ENCODE assay signal across 10 cellular contexts in the genomic region with DNA sequence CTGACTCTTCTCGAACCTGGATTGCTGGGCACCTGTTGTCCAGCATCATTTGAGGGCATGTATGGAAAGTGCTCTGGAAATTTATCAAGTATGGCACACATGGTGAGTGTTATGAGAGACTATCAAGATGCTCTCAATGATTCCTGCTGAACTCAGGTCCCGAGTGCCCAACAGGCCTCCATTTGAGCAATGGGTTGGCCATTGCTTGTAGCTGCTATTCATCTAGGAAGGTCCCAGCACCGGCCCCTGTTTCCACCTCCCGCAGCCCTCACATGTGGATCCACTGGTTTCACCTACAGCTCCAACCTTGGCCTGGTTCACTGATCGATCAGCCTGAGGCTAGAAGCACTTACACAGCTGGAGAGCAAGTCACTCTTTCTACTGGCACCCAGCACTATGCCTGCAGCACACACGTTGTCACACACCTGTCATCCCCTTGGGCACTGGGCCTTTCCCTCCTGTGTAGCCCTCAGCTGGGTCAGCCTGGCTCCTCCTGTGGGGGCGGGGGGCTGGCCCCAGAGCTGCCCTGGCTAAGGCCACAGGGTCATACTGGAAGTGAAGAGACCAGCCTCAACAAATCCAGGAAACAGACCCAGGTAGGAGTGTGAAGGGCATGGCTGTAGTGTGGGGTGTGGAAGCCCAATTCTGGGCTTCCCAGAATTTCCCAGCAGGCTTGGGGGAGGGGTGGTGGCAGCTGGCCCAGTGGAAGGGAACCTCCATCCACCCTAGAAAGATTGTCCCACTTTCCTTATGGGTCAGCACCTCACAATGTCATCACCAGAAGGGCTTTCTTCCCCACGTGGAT. TPM values are rescaled to one million over a fixed set of nuclear protein-coding genes. Genes with fewer than 3 reads are reported as not detected.
DNase-seq lines count a peak whose midpoint lies in the region; ATAC-seq and TF ChIP-seq lines count a peak whose summit lies in the region.
"Had no signal": no experiment of that assay in that cellular context is flagged by ENCODE, and none has a peak within 500 bp of the region (broad histone marks: within the 10 kb centered on the region; RNA-seq: fewer than 3 reads in every experiment).

No MANE protein-coding gene starts in this region.

- H3K4me1 ChIP-seq in lower lobe of right lung (peaks cover 39% of the 10 kb centered on the region), subcutaneous abdominal adipose tissue (ENCODE audit: control insufficient read depth in 5 of 5, insufficient read depth in 5 of 5, low read length in 5 of 5) (peaks cover 9 to 47% (median 39%) of the 10 kb centered on the region in 5 donors)

- no peak overlapping the region for H3K4me3 Mint-ChIP-seq in MCF 10A (ENCODE audit: unreplicated experiment)

- H3K36me3 ChIP-seq in lower lobe of right lung (no peaks in the 10 kb centered on the region), subcutaneous abdominal adipose tissue (ENCODE audit: control insufficient read depth in 5 of 5, insufficient read depth in 5 of 5, low read length in 5 of 5) (no peaks in the 10 kb centered on the region)

- peak; percentile 18 for DNase-seq in NB4 (ENCODE audit: low read depth)
- DNase-seq in MCF 10A (ENCODE audit: unreplicated experiment), result peak; percentile 61
- DNase-seq in lower lobe of right lung, result no peak
- no peak for DNase-seq in activated CD4-positive, CD25-positive, alpha-beta regulatory T cell (lab: John Stamatoyannopoulos, UW)
- no peak for DNase-seq in medulla oblongata (ENCODE audit: extremely low spot score)
- DNase-seq: NCI-H2081 treated with DMSO at 0.1 percent for 48 hours had no signal

- H3K27me3 Mint-ChIP-seq in MCF 10A (ENCODE audit: insufficient read depth, unreplicated experiment), result no peaks in the 10 kb centered on the region

- H3K27ac ChIP-seq in lower lobe of right lung (no peak overlapping the region), subcutaneous abdominal adipose tissue (ENCODE audit: low read depth, low read length) (peak overlapping the region; percentile 81)

- TF ChIP-seq POLR2A in NB4 (IDR thresholded peaks at IDR 0.05; ENCODE audit: extremely low read depth, insufficient read length) (no peak), GM18505 (IDR thresholded peaks at IDR 0.05; ENCODE audit: borderline replicate concordance, extremely low read depth, insufficient read depth, insufficient read length) (no peak)

- peaks cover 39% of the 10 kb centered on the region for H3K4me1 Mint-ChIP-seq in MCF 10A (ENCODE audit: insufficient read depth, unreplicated experiment)

- no peaks in the 10 kb centered on the region for H3K27me3 ChIP-seq in lower lobe of right lung (ENCODE audit: low read depth)
- no peaks in the 10 kb centered on the region for H3K27me3 ChIP-seq in subcutaneous abdominal adipose tissue (ENCODE audit: control insufficient read depth in 5 of 5, insufficient read depth in 4 of 5, low read length in 5 of 5)

- H3K4me3 ChIP-seq in NB4 (ENCODE audit: low read depth, low read length), result no peak overlapping the region
- H3K4me3 ChIP-seq in lower lobe of right lung, result no peak overlapping the region
- peak overlapping the region in 1 of 5 donors; percentile 22 for H3K4me3 ChIP-seq in subcutaneous abdominal adipose tissue (ENCODE audit: low read depth in 1 of 5, low read length in 5 of 5)

- intact Hi-C loops in MCF 10A (cut with micrococcal nuclease), result no loop called here
- intact Hi-C loops in lower lobe of right lung (cut with DNase I), result no loop called here

- H3K27ac Mint-ChIP-seq in MCF 10A (ENCODE audit: low read depth, unreplicated experiment), result peak overlapping the region; percentile 72

- no peaks in the 10 kb centered on the region for H3K9me3 Mint-ChIP-seq in MCF 10A (ENCODE audit: unreplicated experiment)

- BruUV-seq in MCF 10A (replicated peaks; lab: Mats Ljungman, UMichigan), result no TSS peak

- no peaks in the 10 kb centered on the region for H3K36me3 Mint-ChIP-seq in MCF 10A (ENCODE audit: insufficient read depth, unreplicated experiment)
- H3K36me3 Mint-ChIP-seq: activated naive CD4-positive, alpha-beta T cell treated with anti-CD3 and anti-CD28 coated beads, Interleukin-2, amount 50 U/mL, for 72 hours had no signal

- POLR2A ChIA-PET in MCF 10A (lab: Yijun Ruan, JAX), result interaction anchor here (0.7 to 2.7 kb wide), 7 partner anchors 19 to 201 kb away, joined by 3 to 17 read pairs (median 4); partner anchors contain the start of gene SMAD3

- H3K9me3 ChIP-seq in lower lobe of right lung, result no peaks in the 10 kb centered on the region
- no peaks in the 10 kb centered on the region for H3K9me3 ChIP-seq in subcutaneous abdominal adipose tissue (ENCODE audit: control insufficient read depth in 5 of 5, low read length in 5 of 5)

- ATAC-seq in lower lobe of right lung, result peak; percentile 12 to 28
- ATAC-seq in GM21526 (IDR thresholded peaks at IDR 0.05; ENCODE audit: low FRiP score, unreplicated experiment), result no peak
- no peak for ATAC-seq in GM18505 (IDR thresholded peaks at IDR 0.05; ENCODE audit: unreplicated experiment)

- H3K9ac ChIP-seq in subcutaneous abdominal adipose tissue (ENCODE audit: low read length in 5 of 5), result peak overlapping the region in 4 of 5 donors; percentile 21 to 62 (median 48)

- CTCF ChIA-PET in MCF 10A (lab: Yijun Ruan, JAX), result interaction anchor here (1.1 kb wide), 1 partner anchor 280 kb away, joined by 3 read pairs; no protein-coding TSS in a partner anchor

- no peak for TF ChIP-seq CTCF in NB4 (IDR thresholded peaks at IDR 0.05; ENCODE audit: low read depth, low read length)
- TF ChIP-seq CTCF in MCF 10A (IDR thresholded peaks at IDR 0.05; ENCODE audit: unreplicated experiment), result no peak
- no peak for TF ChIP-seq CTCF in lower lobe of right lung (IDR thresholded peaks at IDR 0.05)

RNA-seq across cellular contexts. Expression of gene SMAD3, which starts 41.7 kb away (rescaled TPM):
- 19.9 and 26.1 TPM in 2 replicates for total RNA-seq in MCF 10A (2022)
- 25.7 TPM for total RNA-seq in lower lobe of right lung

Comparison
In these comparisons a context has a peak if more than half of its experiments do, and no peak if none do; other contexts are left out.
1. DNase-seq: peak in NB4 (single experiment) and MCF 10A (single experiment); none in lower lobe of right lung (single experiment), activated CD4-positive, CD25-positive, alpha-beta regulatory T cell (0 of 4) and medulla oblongata (single experiment).
2. ATAC-seq: peak in lower lobe of right lung (2 of 2); none in GM21526 (single experiment) and GM18505 (single experiment).